Comparison of ENCODE assay signal across 29 cellular contexts in the genomic region with DNA sequence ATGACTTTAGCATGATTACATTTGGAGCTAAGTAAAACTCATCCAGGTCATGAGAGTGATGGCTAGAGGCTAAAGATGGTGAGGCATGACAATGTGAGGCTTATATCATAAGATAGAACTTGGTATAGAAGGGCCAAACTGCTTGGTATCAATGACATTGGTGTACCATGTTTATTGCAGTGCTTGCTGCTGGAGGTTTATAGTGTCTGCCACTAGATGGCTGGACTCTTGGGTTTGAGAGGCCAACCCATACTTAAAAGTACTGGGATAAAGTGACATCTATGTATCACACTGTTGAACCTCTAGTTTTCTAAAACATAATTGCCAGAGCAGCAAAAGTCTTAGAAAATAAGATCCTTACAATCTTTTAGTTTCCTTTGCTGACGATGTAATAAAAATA.
DNase-seq lines count a peak whose midpoint lies in the region; ATAC-seq and TF ChIP-seq lines count a peak whose summit lies in the region.
"Had no signal": no experiment of that assay in that cellular context is flagged by ENCODE, and none has a peak within 500 bp of the region (broad histone marks: within the 10 kb centered on the region; RNA-seq: fewer than 3 reads in every experiment).

No MANE protein-coding gene starts in this region.

- no peaks in the 10 kb centered on the region for H3K79me2 ChIP-seq in H9 (ENCODE audit: insufficient read depth, low read length)
- no peaks in the 10 kb centered on the region for H3K79me2 ChIP-seq in mesendoderm (ENCODE audit: control insufficient read depth, insufficient read depth, low read length)

- no peak overlapping the region for H4K91ac ChIP-seq in H9 (ENCODE audit: insufficient read length, low read depth, low read length)

- H3K23ac ChIP-seq in H9 (ENCODE audit: insufficient read length, low read depth, low read length): no peak overlapping the region
- no peak overlapping the region for H3K23ac ChIP-seq in mesendoderm (ENCODE audit: low read length)

- no peak overlapping the region for H3K56ac ChIP-seq in H9 (ENCODE audit: insufficient read length, low read depth, low read length)
- no peak overlapping the region for H3K56ac ChIP-seq in mesendoderm (ENCODE audit: low read length)

- H3K4me1 Mint-ChIP-seq in H9 (no peaks in the 10 kb centered on the region), chondrocyte (ENCODE audit: low read depth) (no peaks in the 10 kb centered on the region)
- H3K4me1 Mint-ChIP-seq: activated naive CD8-positive, alpha-beta T cell treated with anti-CD3 and anti-CD28 coated beads, Interleukin-2, amount 10 ng/mL, durations not matched to agents 7 days and 5 days; neural crest cell had no signal

- H3K23me2 ChIP-seq in H9 (ENCODE audit: insufficient read length, low read depth, low read length, poor library complexity, severe bottlenecking): no peaks in the 10 kb centered on the region

- H3K27ac Mint-ChIP-seq in H9: no peak overlapping the region
- no peak overlapping the region for H3K27ac Mint-ChIP-seq in chondrocyte (ENCODE audit: unreplicated experiment)
- H3K27ac Mint-ChIP-seq: activated naive CD8-positive, alpha-beta T cell treated with anti-CD3 and anti-CD28 coated beads, Interleukin-2, amount 10 ng/mL, durations not matched to agents 7 days and 5 days; activated T-cell treated with anti-CD3 and anti-CD28 coated beads, Interleukin-2, amount 50 U/mL, for 24 hours had no signal

- H3K4me2 ChIP-seq in H9 (ENCODE audit: insufficient read depth, insufficient read length, low read length): no peak overlapping the region
- H3K4me2 ChIP-seq in mesendoderm (ENCODE audit: low read length): no peak overlapping the region

- H2BK20ac ChIP-seq in H9 (ENCODE audit: low read depth, low read length, poor library complexity, severe bottlenecking): no peak overlapping the region

- no peak overlapping the region for H3K4me3 ChIP-seq in mesendoderm (ENCODE audit: low read length)
- H3K4me3 ChIP-seq: ascending aorta, coronary artery, pancreas, SJCRH30, skin epidermis, suprapubic skin had no signal

- H3K36me3 ChIP-seq in mesendoderm (ENCODE audit: control insufficient read depth, insufficient read depth, low read length): no peaks in the 10 kb centered on the region
- H3K36me3 ChIP-seq: ascending aorta, pancreas, SJCRH30, suprapubic skin had no signal

- H2BK15ac ChIP-seq in H9 (ENCODE audit: low read depth, low read length) (no peak overlapping the region), mesendoderm (replicated peaks; ENCODE audit: low read depth) (no peak overlapping the region)

- no peak overlapping the region for H3K4ac ChIP-seq in H9 (ENCODE audit: low read depth, low read length)
- H3K4ac ChIP-seq in mesendoderm (ENCODE audit: low read depth, low read length): no peak overlapping the region

- H3K36me3 Mint-ChIP-seq in H9 (ENCODE audit: insufficient read depth in 1 of 3, low read depth in 3 of 3) (peaks cover 0 to 2% (median 0%) of the 10 kb centered on the region in 3 experiments; a peak in 1 of 7 replicates), chondrocyte (ENCODE audit: low read depth) (no peaks in the 10 kb centered on the region)
- H3K36me3 Mint-ChIP-seq: activated naive CD8-positive, alpha-beta T cell treated with anti-CD3 and anti-CD28 coated beads, Interleukin-2, amount 10 ng/mL, durations not matched to agents 7 days and 5 days had no signal

- H3K4me3 Mint-ChIP-seq in H9 (no peak overlapping the region), chondrocyte (ENCODE audit: unreplicated experiment) (no peak overlapping the region)
- H3K4me3 Mint-ChIP-seq: activated naive CD8-positive, alpha-beta T cell treated with anti-CD3 and anti-CD28 coated beads, Interleukin-2, amount 10 ng/mL, durations not matched to agents 7 days and 5 days; activated T-cell treated with anti-CD3 and anti-CD28 coated beads, Interleukin-2, amount 50 U/mL, for 24 hours; neural crest cell had no signal

- DNase-seq in DMS53 (lab: John Stamatoyannopoulos, UW) (peak; percentile 9), DMS53 treated with DMSO at 0.1 percent for 48 hours (lab: John Stamatoyannopoulos, UW; ENCODE audit: unreplicated experiment) (no peak), H9 (no peak), RKO (ENCODE audit: low spot score) (peak; percentile 3), mesendoderm (peak; percentile 16), chondrocyte (ENCODE audit: low spot score) (no peak), foreskin keratinocyte (no peak)
- no peak for DNase-seq in stimulated activated CD4-positive, alpha-beta T cell treated with anti-CD3 and anti-CD28 coated beads, Interleukin-15, amount 100 ng/mL, for 24 hours
- DNase-seq: activated gamma-delta T cell; activated naive CD8-positive, alpha-beta T cell treated with anti-CD3 and anti-CD28 coated beads, Interleukin-2, amount 10 ng/mL, durations not matched to agents 7 days and 5 days; activated T-cell treated with anti-CD3 and anti-CD28 coated beads, Interleukin-2, amount 50 U/mL, for 24 hours; DND-41; effector memory CD4-positive, alpha-beta T cell; erythroblast; GF-D8; left ventricle myocardium superior; NCI-H1105 treated with DMSO at 0.1 percent for 48 hours; NCI-H1930; NCI-H526 treated with DMSO at 0.1 percent for 48 hours; pancreas; RPMI8226; SJCRH30; stimulated activated naive CD4-positive, alpha-beta T cell treated with Interleukin-2 at 50 U/mL for 16 hours had no signal

- H3K14ac ChIP-seq in H9 (ENCODE audit: insufficient read depth, low read length): no peak overlapping the region

- H4K20me1 ChIP-seq in H9 (ENCODE audit: control insufficient read depth, insufficient read depth, insufficient read length): no peaks in the 10 kb centered on the region

- no CpG with 5 or more reads among the region's 1 CpG for WGBS in H9 (ENCODE audit: extremely low coverage, insufficient read length, low lambda C conversion rate)
- WGBS in mesendoderm (ENCODE audit: extremely low coverage, insufficient coverage, low lambda C conversion rate): no CpG with 5 or more reads among the region's 1 CpG

- TF ChIP-seq CTCF in H9 (conservative IDR thresholded peaks at IDR 0.05) (peak; percentile 57), chondrocyte (IDR thresholded peaks at IDR 0.05) (no peak), foreskin keratinocyte (conservative IDR thresholded peaks at IDR 0.05) (no peak)

- H3K79me1 ChIP-seq in H9 (ENCODE audit: insufficient read depth, low read depth, low read length, poor library complexity, severe bottlenecking) (no peaks in the 10 kb centered on the region), mesendoderm (ENCODE audit: low read length) (no peaks in the 10 kb centered on the region)

- no peak overlapping the region for H2AFZ ChIP-seq in H9 (ENCODE audit: low read length)

- no peak overlapping the region for H4K8ac ChIP-seq in H9 (replicated peaks; ENCODE audit: insufficient read length, low read depth, low read length)
- H4K8ac ChIP-seq in mesendoderm (ENCODE audit: low read depth, low read length): no peak overlapping the region

- ATAC-seq in foreskin keratinocyte: no peak
- ATAC-seq: left ventricle myocardium superior, pancreas had no signal

- H3K27me3 Mint-ChIP-seq in H9 (ENCODE audit: low read depth): no peaks in the 10 kb centered on the region
- H3K27me3 Mint-ChIP-seq in chondrocyte (ENCODE audit: low read depth): peaks cover 3% of the 10 kb centered on the region
- H3K27me3 Mint-ChIP-seq: activated naive CD8-positive, alpha-beta T cell treated with anti-CD3 and anti-CD28 coated beads, Interleukin-2, amount 10 ng/mL, durations not matched to agents 7 days and 5 days; activated T-cell treated with anti-CD3 and anti-CD28 coated beads, Interleukin-2, amount 50 U/mL, for 24 hours had no signal

- H3K9ac ChIP-seq in H9 (ENCODE audit: extremely low read depth, insufficient read length, low read length) (no peak overlapping the region), mesendoderm (ENCODE audit: low read length) (no peak overlapping the region)

- H3K4me1 ChIP-seq in H9 (ENCODE audit: insufficient read depth, low read length): no peaks in the 10 kb centered on the region
- H3K4me1 ChIP-seq in mesendoderm (ENCODE audit: control insufficient read depth, low read depth, low read length): no peaks in the 10 kb centered on the region
- no peaks in the 10 kb centered on the region for H3K4me1 ChIP-seq in foreskin keratinocyte
- H3K4me1 ChIP-seq: ascending aorta, pancreas, SJCRH30, suprapubic skin had no signal

- no peak overlapping the region for H3K18ac ChIP-seq in H9 (ENCODE audit: insufficient read length, low read depth, low read length)
- no peak overlapping the region for H3K18ac ChIP-seq in mesendoderm (ENCODE audit: low read length)

- H4K5ac ChIP-seq in H9 (ENCODE audit: insufficient read length, low read depth, low read length): no peak overlapping the region
- no peak overlapping the region for H4K5ac ChIP-seq in mesendoderm (ENCODE audit: low read length)

- H2AK5ac ChIP-seq in H9 (ENCODE audit: insufficient read length, low read length) (no peak overlapping the region), mesendoderm (ENCODE audit: low read length) (no peak overlapping the region)

- peaks cover 2 to 9% of the 10 kb centered on the region in 2 experiments; a peak in 2 of 5 replicates for H3K9me3 Mint-ChIP-seq in H9
- peaks cover 18% of the 10 kb centered on the region for H3K9me3 Mint-ChIP-seq in chondrocyte (ENCODE audit: low read depth)
- H3K9me3 Mint-ChIP-seq: activated naive CD8-positive, alpha-beta T cell treated with anti-CD3 and anti-CD28 coated beads, Interleukin-2, amount 10 ng/mL, durations not matched to agents 7 days and 5 days; neural crest cell had no signal

- H3K27ac ChIP-seq in H9 (ENCODE audit: insufficient read length, low read depth, low read length) (no peak overlapping the region), mesendoderm (ENCODE audit: low read depth, low read length) (no peak overlapping the region), foreskin keratinocyte (no peak overlapping the region)
- H3K27ac ChIP-seq: 22Rv1, ascending aorta, coronary artery, pancreas, SJCRH30, skin epidermis, suprapubic skin had no signal

- H3K27me3 ChIP-seq in H9 (ENCODE audit: insufficient read depth, low read length) (no peaks in the 10 kb centered on the region), mesendoderm (ENCODE audit: insufficient read depth, low read length, poor library complexity) (no peaks in the 10 kb centered on the region), foreskin keratinocyte (no peaks in the 10 kb centered on the region)
- H3K27me3 ChIP-seq: ascending aorta, pancreas, SJCRH30, suprapubic skin had no signal

- H2BK5ac ChIP-seq in H9 (ENCODE audit: insufficient read length, low read length) (no peak overlapping the region), mesendoderm (ENCODE audit: low read length) (no peak overlapping the region)

- no peak overlapping the region for H3T11ph ChIP-seq in H9 (ENCODE audit: low read length)

- H3K9me3 ChIP-seq in H9 (ENCODE audit: control insufficient read depth, low read depth, low read length): no peaks in the 10 kb centered on the region
- H3K9me3 ChIP-seq: ascending aorta, pancreas, SJCRH30, suprapubic skin had no signal

- H2BK12ac ChIP-seq in H9 (ENCODE audit: insufficient read length, low read depth, low read length): no peak overlapping the region

- H2BK120ac ChIP-seq in H9 (ENCODE audit: low read depth, low read length, poor library complexity, severe bottlenecking) (no peak overlapping the region), mesendoderm (ENCODE audit: low read depth, low read length) (no peak overlapping the region)

Comparison
In these comparisons a context has a peak if more than half of its experiments do, and no peak if none do; other contexts are left out.
1. DNase-seq: peak in DMS53 (single experiment), RKO (single experiment) and mesendoderm (single experiment); none in DMS53 treated with DMSO at 0.1 percent for 48 hours (single experiment), H9 (single experiment), chondrocyte (single experiment), foreskin keratinocyte (0 of 2) and stimulated activated CD4-positive, alpha-beta T cell treated with anti-CD3 and anti-CD28 coated beads, Interleukin-15, amount 100 ng/mL, for 24 hours (single experiment).